ENCODE assay signal across 22 cellular contexts in the genomic region with DNA sequence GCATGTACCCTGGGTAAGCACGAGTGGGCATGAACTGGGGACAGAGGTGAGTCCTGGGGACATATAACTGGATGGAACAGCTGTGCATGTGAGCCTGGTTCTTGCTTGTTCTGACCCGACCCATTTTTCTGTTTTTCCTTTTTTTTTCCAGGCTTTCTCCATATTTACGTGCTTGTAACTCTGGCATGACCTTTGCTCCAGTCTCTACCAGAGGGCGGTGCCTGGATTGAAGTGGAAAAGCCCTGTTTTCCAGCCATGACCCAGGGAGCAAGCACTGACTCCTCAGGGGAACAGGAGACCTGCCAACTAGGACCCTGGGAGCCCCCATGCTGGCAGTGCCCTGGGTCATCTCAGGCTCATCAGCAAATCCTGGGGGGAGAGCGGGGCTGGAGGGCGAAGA. TPM values are rescaled to one million over a fixed set of nuclear protein-coding genes. Genes with fewer than 3 reads are reported as not detected.
A peak's percentile ranks its signal among the peaks of the same experiment; 100 is the strongest.
DNase-seq lines count a peak whose midpoint lies in the region; ATAC-seq and TF ChIP-seq lines count a peak whose summit lies in the region.
"Had no signal": no experiment of that assay in that cellular context is flagged by ENCODE, and none has a peak within 500 bp of the region (broad histone marks: within the 10 kb centered on the region; RNA-seq: fewer than 3 reads in every experiment).

No MANE protein-coding gene starts in this region.

- H3K9me3 Mint-ChIP-seq in activated naive CD8-positive, alpha-beta T cell treated with anti-CD3 and anti-CD28 coated beads, Interleukin-2, amount 50 U/mL, for 24 hours, result no peaks in the 10 kb centered on the region
- H3K9me3 Mint-ChIP-seq in activated CD4-positive, alpha-beta T cell treated with anti-CD3 and anti-CD28 coated beads, Interleukin-2, amount 10 ng/mL, durations not matched to agents 7 days and 5 days, result no peaks in the 10 kb centered on the region
- H3K9me3 Mint-ChIP-seq: activated naive CD8-positive, alpha-beta T cell treated with anti-CD3 and anti-CD28 coated beads, Interleukin-2, amount 10 ng/mL, durations not matched to agents 7 days and 5 days; activated T-helper 1 cell treated with anti-CD3 and anti-CD28 coated beads, Interleukin-12 subunit alpha, Interleukin-12 subunit beta, Interleukin-2, Interleukin-4 antibody, amounts not matched to agents 30 ng/mL and 10 ng/mL and 1 ng/mL, durations not matched to agents 14 hours and 24 hours and 36 hours; effector memory CD8-positive, alpha-beta T cell; HFFc6; naive thymus-derived CD8-positive, alpha-beta T cell had no signal

- peaks cover 10% of the 10 kb centered on the region for H3K36me3 Mint-ChIP-seq in activated naive CD8-positive, alpha-beta T cell treated with anti-CD3 and anti-CD28 coated beads, Interleukin-2, amount 50 U/mL, for 24 hours (ENCODE audit: low read depth)
- H3K36me3 Mint-ChIP-seq in activated CD4-positive, alpha-beta T cell treated with anti-CD3 and anti-CD28 coated beads, Interleukin-2, amount 10 ng/mL, durations not matched to agents 7 days and 5 days (ENCODE audit: low read depth), result peaks cover 15% of the 10 kb centered on the region

- no peaks in the 10 kb centered on the region for H3K27me3 Mint-ChIP-seq in activated naive CD8-positive, alpha-beta T cell treated with anti-CD3 and anti-CD28 coated beads, Interleukin-2, amount 50 U/mL, for 24 hours
- H3K27me3 Mint-ChIP-seq in activated CD4-positive, alpha-beta T cell treated with anti-CD3 and anti-CD28 coated beads, Interleukin-2, amount 10 ng/mL, durations not matched to agents 7 days and 5 days, result no peaks in the 10 kb centered on the region
- H3K27me3 Mint-ChIP-seq: activated naive CD8-positive, alpha-beta T cell treated with anti-CD3 and anti-CD28 coated beads, Interleukin-2, amount 10 ng/mL, durations not matched to agents 7 days and 5 days; effector memory CD8-positive, alpha-beta T cell; naive thymus-derived CD8-positive, alpha-beta T cell had no signal

- POLR2A ChIA-PET in activated CD4-positive, alpha-beta T cell treated with anti-CD3 and anti-CD28 coated beads, Interleukin-2, amount 10 ng/mL, durations not matched to agents 7 days and 5 days (lab: Charles Lee), result no interaction called here

- peaks cover 11% of the 10 kb centered on the region for H3K4me1 Mint-ChIP-seq in activated naive CD8-positive, alpha-beta T cell treated with anti-CD3 and anti-CD28 coated beads, Interleukin-2, amount 50 U/mL, for 24 hours
- peaks cover 14% of the 10 kb centered on the region for H3K4me1 Mint-ChIP-seq in activated CD4-positive, alpha-beta T cell treated with anti-CD3 and anti-CD28 coated beads, Interleukin-2, amount 10 ng/mL, durations not matched to agents 7 days and 5 days

- peaks cover 96% of the 10 kb centered on the region for H4K20me1 ChIP-seq in BLaER1

- intact Hi-C loops in right cardiac atrium (cut with DNase I) (no loop called here), prostate gland (cut with DNase I) (no loop called here)

- no peak overlapping the region for H3K4me3 Mint-ChIP-seq in activated naive CD8-positive, alpha-beta T cell treated with anti-CD3 and anti-CD28 coated beads, Interleukin-2, amount 50 U/mL, for 24 hours
- no peak overlapping the region for H3K4me3 Mint-ChIP-seq in activated CD4-positive, alpha-beta T cell treated with anti-CD3 and anti-CD28 coated beads, Interleukin-2, amount 10 ng/mL, durations not matched to agents 7 days and 5 days
- H3K4me3 Mint-ChIP-seq: activated naive CD8-positive, alpha-beta T cell treated with anti-CD3 and anti-CD28 coated beads, Interleukin-2, amount 10 ng/mL, durations not matched to agents 7 days and 5 days; activated T-helper 1 cell treated with anti-CD3 and anti-CD28 coated beads, Interleukin-12 subunit alpha, Interleukin-12 subunit beta, Interleukin-2, Interleukin-4 antibody, amounts not matched to agents 30 ng/mL and 10 ng/mL and 1 ng/mL, durations not matched to agents 14 hours and 24 hours and 36 hours; effector memory CD8-positive, alpha-beta T cell; HFFc6; naive thymus-derived CD8-positive, alpha-beta T cell had no signal

- H3K4me3 ChIP-seq in BLaER1, result no peak overlapping the region
- no peak overlapping the region for H3K4me3 ChIP-seq in right cardiac atrium (ENCODE audit: low read length)
- no peak overlapping the region for H3K4me3 ChIP-seq in prostate gland
- H3K4me3 ChIP-seq: cardiac muscle cell, SK-N-MC had no signal

- no peak overlapping the region for H3K9ac ChIP-seq in BLaER1
- H3K9ac ChIP-seq: parathyroid adenoma had no signal

- CTCF ChIA-PET in activated CD4-positive, alpha-beta T cell treated with anti-CD3 and anti-CD28 coated beads, Interleukin-2, amount 10 ng/mL, durations not matched to agents 7 days and 5 days (lab: Charles Lee), result no interaction called here

- TF ChIP-seq POLR2A in prostate gland (IDR thresholded peaks at IDR 0.05), result no peak

- no peaks in the 10 kb centered on the region for H3K9me3 ChIP-seq in BLaER1
- no peaks in the 10 kb centered on the region for H3K9me3 ChIP-seq in right cardiac atrium (ENCODE audit: control insufficient read depth, low read length)
- H3K9me3 ChIP-seq in prostate gland, result no peaks in the 10 kb centered on the region

- no peak overlapping the region for H3K27ac Mint-ChIP-seq in activated naive CD8-positive, alpha-beta T cell treated with anti-CD3 and anti-CD28 coated beads, Interleukin-2, amount 50 U/mL, for 24 hours
- H3K27ac Mint-ChIP-seq in activated CD4-positive, alpha-beta T cell treated with anti-CD3 and anti-CD28 coated beads, Interleukin-2, amount 10 ng/mL, durations not matched to agents 7 days and 5 days, result no peak overlapping the region
- H3K27ac Mint-ChIP-seq: activated naive CD8-positive, alpha-beta T cell treated with anti-CD3 and anti-CD28 coated beads, Interleukin-2, amount 10 ng/mL, durations not matched to agents 7 days and 5 days; activated T-helper 1 cell treated with anti-CD3 and anti-CD28 coated beads, Interleukin-12 subunit alpha, Interleukin-12 subunit beta, Interleukin-2, Interleukin-4 antibody, amounts not matched to agents 30 ng/mL and 10 ng/mL and 1 ng/mL, durations not matched to agents 14 hours and 24 hours and 36 hours; effector memory CD8-positive, alpha-beta T cell; HFFc6 had no signal

- H3K4me2 ChIP-seq in BLaER1, result 0 out of 2 replicates have a peak overlapping the region, but pooled peaks have one; percentile 92

- H3K27ac ChIP-seq in BLaER1 (peak overlapping the region; percentile 13; the same call in 1 of the 2 replicates), caudate nucleus (ENCODE audit: low read depth, low read length) (peak overlapping the region; percentile 6), right cardiac atrium (ENCODE audit: low read length) (peak overlapping the region; percentile 3), prostate gland (peak overlapping the region; percentile 1 to 12)
- H3K27ac ChIP-seq: cardiac muscle cell, parathyroid adenoma, SK-N-MC had no signal

- ATAC-seq in right cardiac atrium, result peak in 1 of 2 donors; percentile 38
- ATAC-seq in activated naive CD8-positive, alpha-beta T cell treated with anti-CD3 and anti-CD28 coated beads, Interleukin-2, amount 50 U/mL, for 24 hours, result no peak
- ATAC-seq: effector memory CD8-positive, alpha-beta T cell; naive thymus-derived CD8-positive, alpha-beta T cell had no signal

- H3K36me3 ChIP-seq in BLaER1 (peaks cover 94% of the 10 kb centered on the region), prostate gland (no peaks in the 10 kb centered on the region)
- H3K36me3 ChIP-seq: cardiac muscle cell had no signal

- DNase-seq in caudate nucleus (lab: John Stamatoyannopoulos, UW) (no peak), right cardiac atrium (peak in 1 of 3 donors; percentile 60), prostate gland (ENCODE audit: low spot score) (no peak), HK-2 (ENCODE audit: unreplicated experiment) (no peak), AG08395 (ENCODE audit: low spot score) (no peak)
- DNase-seq in activated naive CD8-positive, alpha-beta T cell treated with anti-CD3 and anti-CD28 coated beads, Interleukin-2, amount 50 U/mL, for 24 hours, result no peak
- no peak for DNase-seq in activated CD4-positive, alpha-beta T cell treated with anti-CD3 and anti-CD28 coated beads, Interleukin-2, amount 10 ng/mL, durations not matched to agents 7 days and 5 days
- DNase-seq: activated naive CD8-positive, alpha-beta T cell treated with anti-CD3 and anti-CD28 coated beads, Interleukin-2, amount 10 ng/mL, durations not matched to agents 7 days and 5 days; DMS79; effector memory CD8-positive, alpha-beta T cell; HFFc6; KG1; naive thymus-derived CD8-positive, alpha-beta T cell; NCI-H524 treated with DMSO at 0.1 percent for 48 hours; stimulated activated CD4-positive, alpha-beta T cell treated with anti-CD3 and anti-CD28 coated beads, Interleukin-4, amount 100 ng/mL, for 24 hours; substantia nigra; T-helper 9 cell had no signal

- H3K27me3 ChIP-seq in BLaER1 (no peaks in the 10 kb centered on the region), right cardiac atrium (ENCODE audit: control insufficient read depth, insufficient read depth) (no peaks in the 10 kb centered on the region), prostate gland (replicated peaks; ENCODE audit: insufficient read depth) (no peaks in the 10 kb centered on the region)
- H3K27me3 ChIP-seq: cardiac muscle cell had no signal

- H3K4me1 ChIP-seq in BLaER1, result peaks cover 95% of the 10 kb centered on the region
- peaks cover 8% of the 10 kb centered on the region for H3K4me1 ChIP-seq in right cardiac atrium (ENCODE audit: control insufficient read depth, insufficient read depth, low read length)
- peaks cover 16% of the 10 kb centered on the region for H3K4me1 ChIP-seq in prostate gland (replicated peaks)

- 72% methylated on average over 6 of the region's 6 CpGs for WGBS in right cardiac atrium
- WGBS in prostate gland, result 58% methylated on average over 6 of the region's 6 CpGs

- no peak for TF ChIP-seq CTCF in prostate gland (IDR thresholded peaks at IDR 0.05)

RNA-seq across cellular contexts. Expression of a gene that starts 8.0 kb away (rescaled TPM):
- total RNA-seq in right cardiac atrium, result 10 to 100 TPM; 12.7 to 16.0 (median 13.1) TPM
- 14.1 TPM for polyA plus RNA-seq in right cardiac atrium
- total RNA-seq in prostate gland, result 10 to 100 TPM; 40.2 to 52.4 TPM
- 10 to 100 TPM; 30.2 to 34.1 TPM for total RNA-seq in activated CD4-positive, alpha-beta T cell treated with anti-CD3 and anti-CD28 coated beads, Interleukin-2, amount 10 ng/mL, durations not matched to agents 7 days and 5 days
